ENCODE assay signal across 11 cellular contexts in genomic region chr15:101120473-101120872, GRCh38.
"Had no signal": no experiment of that assay in that cellular context is flagged by ENCODE, and none has a peak within 500 bp of the region (broad histone marks: within the 10 kb centered on the region; RNA-seq: fewer than 3 reads in every experiment).

No MANE protein-coding gene starts in this region.

- H3K27ac ChIP-seq: suprapubic skin had no signal

- H3K27ac Mint-ChIP-seq: activated CD4-positive, alpha-beta memory T cell treated with anti-CD3 and anti-CD28 coated beads for 36 hours; effector memory CD8-positive, alpha-beta T cell had no signal

- H3K4me3 ChIP-seq: cardiac muscle cell, hepatocyte, suprapubic skin had no signal

- H3K79me2 ChIP-seq: hepatocyte had no signal

- H3K27me3 ChIP-seq: cardiac muscle cell, hepatocyte, suprapubic skin, upper lobe of left lung had no signal

- H3K36me3 Mint-ChIP-seq: activated CD4-positive, alpha-beta memory T cell treated with anti-CD3 and anti-CD28 coated beads for 36 hours had no signal

- DNase-seq: activated CD4-positive, alpha-beta memory T cell treated with anti-CD3 and anti-CD28 coated beads for 36 hours; activated gamma-delta T cell treated with Interleukin-2 at 50 U/mL for 16 hours; activated T-cell treated with anti-CD3 and anti-CD28 coated beads, Interleukin-2, amount 50 U/mL, for 48 hours; effector memory CD8-positive, alpha-beta T cell; left ventricle myocardium superior; stimulated activated CD4-positive, alpha-beta T cell treated with anti-CD3 and anti-CD28 coated beads, Interleukin-1b, Interleukin-23, amount 100 ng/mL, for 48 hours; stimulated activated naive CD4-positive, alpha-beta T cell; upper lobe of left lung had no signal

- H3K4me3 Mint-ChIP-seq: activated CD4-positive, alpha-beta memory T cell treated with anti-CD3 and anti-CD28 coated beads for 36 hours; effector memory CD8-positive, alpha-beta T cell had no signal

- H2AFZ ChIP-seq: hepatocyte had no signal

- H3K9me3 Mint-ChIP-seq: activated CD4-positive, alpha-beta memory T cell treated with anti-CD3 and anti-CD28 coated beads for 36 hours; effector memory CD8-positive, alpha-beta T cell had no signal

- H3K9me3 ChIP-seq: suprapubic skin, upper lobe of left lung had no signal

- H3K27me3 Mint-ChIP-seq: activated CD4-positive, alpha-beta memory T cell treated with anti-CD3 and anti-CD28 coated beads for 36 hours; effector memory CD8-positive, alpha-beta T cell had no signal

- H3K36me3 ChIP-seq: cardiac muscle cell, suprapubic skin, upper lobe of left lung had no signal
